ENCODE assay signal across 9 cellular contexts in genomic region chr3:113231827-113232253, GRCh38. TPM values are rescaled to one million over a fixed set of nuclear protein-coding genes. Genes with fewer than 3 reads are reported as not detected.
DNase-seq lines count a peak whose midpoint lies in the region; ATAC-seq and TF ChIP-seq lines count a peak whose summit lies in the region.
"Had no signal": no experiment of that assay in that cellular context is flagged by ENCODE, and none has a peak within 500 bp of the region (broad histone marks: within the 10 kb centered on the region; RNA-seq: fewer than 3 reads in every experiment).

No MANE protein-coding gene starts in this region.

- H3K9me3 Mint-ChIP-seq in activated T-helper 17 cell treated with anti-CD3 and anti-CD28 coated beads, Interleukin-2, amount 50 U/mL, for 72 hours, result no peaks in the 10 kb centered on the region

- H3K27ac Mint-ChIP-seq in activated T-helper 17 cell treated with anti-CD3 and anti-CD28 coated beads, Interleukin-2, amount 50 U/mL, for 72 hours, result no peak overlapping the region

- H3K27me3 Mint-ChIP-seq in activated T-helper 17 cell treated with anti-CD3 and anti-CD28 coated beads, Interleukin-2, amount 50 U/mL, for 72 hours, result peaks cover 9% of the 10 kb centered on the region

- H3K27me3 ChIP-seq in BJ (ENCODE audit: control insufficient read depth, insufficient read depth, low read length), result no peaks in the 10 kb centered on the region

- DNase-seq in BJ (ENCODE audit: low read depth) (peak; percentile 37), M059J (ENCODE audit: low read depth) (peak; percentile 99), kidney tubule cell (ENCODE audit: low spot score) (peak; percentile 96), putamen (ENCODE audit: low spot score) (no peak), cardiac septum (ENCODE audit: low spot score) (no peak)
- no peak for DNase-seq in effector CD4-positive, alpha-beta T cell
- DNase-seq: midbrain had no signal

- TF ChIP-seq CTCF in BJ (IDR thresholded peaks at IDR 0.05; ENCODE audit: insufficient read depth, low read depth, low read length), result no peak

- peaks cover 2% of the 10 kb centered on the region; the same call in 1 of the 2 replicates for H3K36me3 ChIP-seq in BJ (ENCODE audit: control insufficient read depth, insufficient read depth, low read length)

- POLR2A ChIA-PET in BJ (lab: Charles Lee), result interaction anchor here (1.9 kb wide), 1 partner anchor 21 kb away, joined by 13 read pairs; the partner anchor contains the start of gene BOC

- CTCF ChIA-PET in BJ (lab: Yijun Ruan, JAX), result interaction anchor here (1.1 kb wide), 1 partner anchor 57 kb away, joined by 3 read pairs; no protein-coding TSS in a partner anchor

- H3K36me3 Mint-ChIP-seq in activated T-helper 17 cell treated with anti-CD3 and anti-CD28 coated beads, Interleukin-2, amount 50 U/mL, for 72 hours (ENCODE audit: low read depth), result no peaks in the 10 kb centered on the region

- intact Hi-C loops in cardiac septum (cut with DNase I), result no loop called here

- peak; percentile 87 for ATAC-seq in activated T-helper 17 cell treated with anti-CD3 and anti-CD28 coated beads, Interleukin-2, amount 50 U/mL, for 72 hours (replicated peaks)
- no peak for ATAC-seq in HG03521 (IDR thresholded peaks at IDR 0.05; ENCODE audit: unreplicated experiment)

- no peak overlapping the region for H3K4me3 ChIP-seq in BJ (ENCODE audit: low read depth, low read length)

- H3K4me1 Mint-ChIP-seq in activated T-helper 17 cell treated with anti-CD3 and anti-CD28 coated beads, Interleukin-2, amount 50 U/mL, for 72 hours, result no peaks in the 10 kb centered on the region

- H3K4me3 Mint-ChIP-seq in activated T-helper 17 cell treated with anti-CD3 and anti-CD28 coated beads, Interleukin-2, amount 50 U/mL, for 72 hours, result no peak overlapping the region

RNA-seq across cellular contexts. Expression of gene BOC, which starts 20.5 kb away (rescaled TPM):
- 11.3 and 17.7 TPM in 2 replicates for polyA plus RNA-seq in BJ (2011; rRNA removed)
- polyA minus RNA-seq in BJ (2011; rRNA and poly(A)+ RNA removed), result 16.6 and 17.6 TPM in 2 replicates
- 5.0 and 12.5 TPM in 2 replicates for total RNA-seq in M059J (2014; rRNA removed; shearing (Covaris generic))
- total RNA-seq in activated T-helper 17 cell treated with anti-CD3 and anti-CD28 coated beads, Interleukin-2, amount 50 U/mL, for 72 hours, result under 1 TPM in 1 of 2 donors, not detected in 1; 0.66 TPM
- total RNA-seq in cardiac septum, result 12.8 TPM

Comparison
In these comparisons a context has a peak if more than half of its experiments do, and no peak if none do; other contexts are left out.
1. DNase-seq: peak in BJ (single experiment), M059J (single experiment) and kidney tubule cell (single experiment); none in effector CD4-positive, alpha-beta T cell (single experiment), putamen (single experiment) and cardiac septum (single experiment).